ENCODE assay signal across 14 cellular contexts in genomic region chr17:81929253-81930141, GRCh38. TPM values are rescaled to one million over a fixed set of nuclear protein-coding genes. Genes with fewer than 3 reads are reported as not detected.
DNase-seq lines count a peak whose midpoint lies in the region; ATAC-seq and TF ChIP-seq lines count a peak whose summit lies in the region.
"Had no signal": no experiment of that assay in that cellular context is flagged by ENCODE, and none has a peak within 500 bp of the region (broad histone marks: within the 10 kb centered on the region; RNA-seq: fewer than 3 reads in every experiment).

No MANE protein-coding gene starts in this region.

- H3K4me1 Mint-ChIP-seq in MCF 10A (ENCODE audit: insufficient read depth, unreplicated experiment) (peaks cover 11% of the 10 kb centered on the region), type B pancreatic cell (ENCODE audit: unreplicated experiment) (peaks cover 9% of the 10 kb centered on the region)

- CTCF ChIA-PET in MCF 10A (lab: Yijun Ruan, JAX) = interaction anchor here (1.3 kb wide), 1 partner anchor 25 kb away, joined by 5 read pairs; no protein-coding TSS in a partner anchor
- CTCF ChIA-PET in mammary epithelial cell (lab: Charles Lee; ENCODE audit: low non-redundant PET) = no interaction called here

- H3K27ac ChIP-seq in mammary epithelial cell (ENCODE audit: insufficient read depth, low read depth, low read length) (no peak overlapping the region), SK-N-MC (no peak overlapping the region)
- H3K27ac ChIP-seq: ovary had no signal

- WGBS in mammary epithelial cell (ENCODE audit: low coverage, missing lambda C conversion rate) = 87% methylated on average over 18 of the region's 31 CpGs

- H3K36me3 ChIP-seq in mammary epithelial cell (ENCODE audit: insufficient read depth, low read length) (no peaks in the 10 kb centered on the region), SK-N-MC (ENCODE audit: insufficient read depth, low read length) (no peaks in the 10 kb centered on the region; the same call in 1 of the 2 replicates), iPS-15b (ENCODE audit: control insufficient read depth, insufficient read depth, low read length) (peaks cover 9% of the 10 kb centered on the region)
- H3K36me3 ChIP-seq: ovary had no signal

- H3K4me2 ChIP-seq in mammary epithelial cell (ENCODE audit: insufficient read depth, low read depth, low read length) = no peak overlapping the region

- H3K9me3 Mint-ChIP-seq in MCF 10A (ENCODE audit: unreplicated experiment) (no peaks in the 10 kb centered on the region), type B pancreatic cell (no peaks in the 10 kb centered on the region)

- H3K27me3 Mint-ChIP-seq in MCF 10A (ENCODE audit: insufficient read depth, unreplicated experiment) (no peaks in the 10 kb centered on the region), type B pancreatic cell (no peaks in the 10 kb centered on the region)

- peak overlapping the region; percentile 66 for H3K4me3 Mint-ChIP-seq in MCF 10A (ENCODE audit: unreplicated experiment)
- peak overlapping the region; percentile 75 for H3K4me3 Mint-ChIP-seq in type B pancreatic cell

- ATAC-seq in GM18511 (IDR thresholded peaks at IDR 0.05; ENCODE audit: unreplicated experiment) = no peak

- H2AFZ ChIP-seq in mammary epithelial cell (ENCODE audit: low read depth, low read length) = no peak overlapping the region

- H3K36me3 Mint-ChIP-seq in MCF 10A (ENCODE audit: insufficient read depth, unreplicated experiment) = peaks cover 7% of the 10 kb centered on the region
- no peaks in the 10 kb centered on the region for H3K36me3 Mint-ChIP-seq in type B pancreatic cell

- H3K27ac Mint-ChIP-seq in MCF 10A (ENCODE audit: low read depth, unreplicated experiment) (no peak overlapping the region), type B pancreatic cell (peak overlapping the region; percentile 39)

- intact Hi-C loops in MCF 10A (cut with micrococcal nuclease) = no loop called here
- intact Hi-C loops in mammary epithelial cell (cut with micrococcal nuclease) = no loop called here

- H3K4me1 ChIP-seq in mammary epithelial cell (ENCODE audit: insufficient read depth, low read length) (peaks cover 25% of the 10 kb centered on the region), iPS-15b (ENCODE audit: control insufficient read depth, insufficient read depth, low read length) (peaks cover 9% of the 10 kb centered on the region)

- in situ Hi-C loops in mammary epithelial cell (cut with MboI; ENCODE audit: low sequenced_read_pairs in 2 of 2) = no loop called here

- dilution Hi-C loops in mammary epithelial cell (cut with HindIII; ENCODE audit: low sequenced_read_pairs) = no loop called here

- BruUV-seq in MCF 10A (replicated peaks; lab: Mats Ljungman, UMichigan) = no TSS peak
- no TSS peak for BruUV-seq in mammary epithelial cell (replicated peaks; lab: Mats Ljungman, UMichigan)

- H4K20me1 ChIP-seq in mammary epithelial cell (ENCODE audit: insufficient read depth, low read length) = no peaks in the 10 kb centered on the region

- H3K9me3 ChIP-seq in mammary epithelial cell (replicated peaks; ENCODE audit: insufficient read depth, low read length) = no peaks in the 10 kb centered on the region
- no peaks in the 10 kb centered on the region for H3K9me3 ChIP-seq in SK-N-MC (ENCODE audit: low read depth, low read length)
- no peaks in the 10 kb centered on the region for H3K9me3 ChIP-seq in iPS-15b (ENCODE audit: control insufficient read depth, insufficient read depth, low read length)
- H3K9me3 ChIP-seq: HAP-1, ovary had no signal

- H3K79me2 ChIP-seq in mammary epithelial cell (ENCODE audit: insufficient read depth, low read length) = peaks cover 27% of the 10 kb centered on the region

- no peaks in the 10 kb centered on the region for H3K27me3 ChIP-seq in mammary epithelial cell (ENCODE audit: insufficient read depth, low read length)
- H3K27me3 ChIP-seq in iPS-15b (ENCODE audit: control insufficient read depth, insufficient read depth, low read length) = peaks cover 3% of the 10 kb centered on the region
- H3K27me3 ChIP-seq: ovary had no signal

- H3K9ac ChIP-seq in mammary epithelial cell (ENCODE audit: insufficient read depth, low read length) (no peak overlapping the region), SK-N-MC (ENCODE audit: insufficient read length) (no peak overlapping the region), iPS-15b (ENCODE audit: low read depth, low read length) (no peak overlapping the region)

- POLR2A ChIA-PET in MCF 10A (lab: Yijun Ruan, JAX) = interaction anchor here (0.6 kb wide), 2 partner anchors 12 to 190 kb away, joined by 3 read pairs; no protein-coding TSS in a partner anchor

- DNase-seq in MCF 10A (ENCODE audit: unreplicated experiment) (no peak), mammary epithelial cell (no peak), SK-N-MC (ENCODE audit: low read depth, low spot score) (no peak), type B pancreatic cell (ENCODE audit: extremely low spot score, unreplicated experiment) (no peak), SHP77 treated with DMSO at 0.1 percent for 48 hours (lab: John Stamatoyannopoulos, UW) (no peak), NCI-H1436 (lab: John Stamatoyannopoulos, UW) (no peak)
- DNase-seq: central memory CD4-positive, alpha-beta T cell; NCI-H345 had no signal

- TF ChIP-seq CTCF in MCF 10A (IDR thresholded peaks at IDR 0.05; ENCODE audit: unreplicated experiment) (no peak), mammary epithelial cell (conservative IDR thresholded peaks at IDR 0.05 in 1 of 2, IDR thresholded peaks at IDR 0.05 in 1 of 2; ENCODE audit: extremely low read depth in 1 of 2, insufficient read depth in 1 of 2, low read depth in 1 of 2, low read length in 2 of 2) (no peak), type B pancreatic cell (conservative IDR thresholded peaks at IDR 0.05) (no peak)

- H3K4me3 ChIP-seq in mammary epithelial cell (replicated peaks in 1 of 3; ENCODE audit: insufficient read depth in 1 of 3, low read depth in 2 of 3, low read length in 3 of 3) = no peak overlapping the region
- H3K4me3 ChIP-seq in SK-N-MC = peak overlapping the region; percentile 93
- H3K4me3 ChIP-seq in iPS-15b (ENCODE audit: low read depth, low read length) = peak overlapping the region; percentile 72

RNA-seq across cellular contexts. Expression of gene MAFG, which starts 2.0 kb away (rescaled TPM):
- total RNA-seq in MCF 10A (2022) (38.1 and 48.9 TPM in 2 replicates), mammary epithelial cell (10 to 100 TPM; 19.8 to 27.9 TPM), type B pancreatic cell (ENCODE audit: low replicate concordance) (22.4 and 30.0 TPM in 2 replicates)
- 11.5 TPM for polyA plus RNA-seq in mammary epithelial cell
- 11.3 TPM for polyA minus RNA-seq in mammary epithelial cell

RNA-seq across cellular contexts. Expression of gene PYCR1, which starts 7.6 kb away (rescaled TPM):
- 151 and 154 TPM in 2 replicates for total RNA-seq in MCF 10A (2022)
- total RNA-seq in mammary epithelial cell = 10 to 100 TPM; 86.9 to 98.7 TPM
- 32.3 TPM for polyA plus RNA-seq in mammary epithelial cell
- 15.5 TPM for polyA minus RNA-seq in mammary epithelial cell
- total RNA-seq in type B pancreatic cell (ENCODE audit: low replicate concordance) = 110 and 127 TPM in 2 replicates
- polyA plus RNA-seq: CD14-positive monocyte had no signal

RNA-seq across cellular contexts. Expression of gene SIRT7, which starts 11.5 kb away (rescaled TPM):
- 36.6 and 44.8 TPM in 2 replicates for total RNA-seq in MCF 10A (2022)
- total RNA-seq in mammary epithelial cell = 10 to 100 TPM; 15.5 to 28.1 TPM
- polyA plus RNA-seq in mammary epithelial cell = 7.2 TPM
- polyA minus RNA-seq in mammary epithelial cell = 12.6 TPM
- 29.9 and 46.0 TPM in 2 replicates for total RNA-seq in type B pancreatic cell (ENCODE audit: low replicate concordance)

RNA-seq across cellular contexts. Expression of gene MYADML2, which starts 17.5 kb away (rescaled TPM):
- total RNA-seq in MCF 10A (2022) = not detected in 2 replicates
- not detected for total RNA-seq in mammary epithelial cell
- not detected for polyA plus RNA-seq in mammary epithelial cell
- not detected for polyA minus RNA-seq in mammary epithelial cell
- not detected in 2 replicates for total RNA-seq in type B pancreatic cell (ENCODE audit: low replicate concordance)
- total RNA-seq: ovary, subcutaneous adipose tissue had no signal
- polyA plus RNA-seq: CD14-positive monocyte, ovary had no signal

RNA-seq across cellular contexts. Expression of gene PCYT2, which starts 18.3 kb away (rescaled TPM):
- 26.5 and 26.8 TPM in 2 replicates for total RNA-seq in MCF 10A (2022)
- total RNA-seq in mammary epithelial cell = 10 to 100 TPM; 23.5 to 48.7 TPM
- 51.6 TPM for polyA plus RNA-seq in mammary epithelial cell
- polyA minus RNA-seq in mammary epithelial cell = 33.7 TPM
- 46.8 and 50.4 TPM in 2 replicates for total RNA-seq in type B pancreatic cell (ENCODE audit: low replicate concordance)

Comparison
In these comparisons a context has a peak if more than half of its experiments do, and no peak if none do; other contexts are left out.
1. H3K4me3 ChIP-seq: peak in SK-N-MC (single experiment) and iPS-15b (single experiment); none in mammary epithelial cell (0 of 3).